Comparison of ENCODE assay signal across 8 cellular contexts in genomic region chr5:94618493-94619328, GRCh38. TPM values are rescaled to one million over a fixed set of nuclear protein-coding genes. Genes with fewer than 3 reads are reported as not detected.
A peak's percentile ranks its signal among the peaks of the same experiment; 100 is the strongest.
DNase-seq lines count a peak whose midpoint lies in the region; ATAC-seq and TF ChIP-seq lines count a peak whose summit lies in the region.

Gene KIAA0825, minus strand, starts transcription at chr5:94618604. Its CDS starts 81,478 bp downstream, at chr5:94537126.
Gene SLF1, plus strand, starts transcription at chr5:94618669. Its CDS starts 10,142 bp downstream, at chr5:94628811.

- H3K4me3 Mint-ChIP-seq in naive B cell, result peak within 1 kb of the TSS; percentile 94 to 99 (median 98)
- peak within 1 kb of the TSS; percentile 98 for H3K4me3 Mint-ChIP-seq in stimulated activated effector memory CD8-positive, alpha-beta T cell treated with anti-CD3 and anti-CD28 coated beads, Interleukin-12 subunit alpha, Interleukin-12 subunit beta, amount 100 ng/mL, for 72 hours

- CTCF ChIA-PET in Panc1 (lab: Charles Lee), result interaction anchor here (0.6 kb wide), 1 partner anchor 178 kb away, joined by 6 read pairs; no protein-coding TSS in a partner anchor

- H3K9me3 ChIP-seq in Panc1 (ENCODE audit: control insufficient read depth, insufficient read depth, low read depth, low read length), result no peaks in the 10 kb centered on the region

- H3K36me3 ChIP-seq in Panc1 (ENCODE audit: control insufficient read depth, insufficient read depth, low read length), result no peaks in the 10 kb centered on the region; the same call in 1 of the 2 replicates

- BruUV-seq in Panc1 (replicated peaks; lab: Mats Ljungman, UMichigan), result no TSS peak

- peak; percentile 87 for DNase-seq in DMS79 (lab: John Stamatoyannopoulos, UW)
- DNase-seq in KBM-7, result peak; percentile 92
- DNase-seq in Panc1 (ENCODE audit: low read depth, low spot score), result peak; percentile 79
- DNase-seq in activated T-helper 1 cell treated with Interleukin-2 at 50 U/mL for 16 hours (ENCODE audit: low read depth), result peak; percentile 75
- DNase-seq in fibroblast of gingiva (ENCODE audit: low read depth), result peak; percentile 79
- DNase-seq in naive B cell, result peak; percentile 77
- peak; percentile 71 to 91 for DNase-seq in stimulated activated effector memory CD8-positive, alpha-beta T cell treated with anti-CD3 and anti-CD28 coated beads, Interleukin-12 subunit alpha, Interleukin-12 subunit beta, amount 100 ng/mL, for 72 hours (ENCODE audit: low spot score in 2 of 2)

- TF ChIP-seq CTCF in Panc1 (IDR thresholded peaks at IDR 0.05), result no peak

- peaks cover 7% of the 10 kb centered on the region for H3K4me1 ChIP-seq in Panc1 (ENCODE audit: control insufficient read depth, insufficient read depth, low read length)

- H3K27ac Mint-ChIP-seq in naive B cell, result peak within 1 kb of the TSS; percentile 80 to 94 (median 91)
- H3K27ac Mint-ChIP-seq in stimulated activated effector memory CD8-positive, alpha-beta T cell treated with anti-CD3 and anti-CD28 coated beads, Interleukin-12 subunit alpha, Interleukin-12 subunit beta, amount 100 ng/mL, for 72 hours, result peak within 1 kb of the TSS; percentile 94

- H3K27ac ChIP-seq in Panc1 (ENCODE audit: low read length), result peak within 1 kb of the TSS; percentile 84

- H3K9me3 Mint-ChIP-seq in naive B cell, result no peaks in the 10 kb centered on the region
- H3K9me3 Mint-ChIP-seq in stimulated activated effector memory CD8-positive, alpha-beta T cell treated with anti-CD3 and anti-CD28 coated beads, Interleukin-12 subunit alpha, Interleukin-12 subunit beta, amount 100 ng/mL, for 72 hours, result no peaks in the 10 kb centered on the region

- in situ Hi-C loops in KBM-7 (cut with MboI; ENCODE audit: low pct_unique_long_range_greater_than_20kb, low sequenced_read_pairs), result no loop called here
- in situ Hi-C loops in Panc1 (cut with HindIII; ENCODE audit: low pct_unique_long_range_greater_than_20kb, low sequenced_read_pairs), result no loop called here

- H3K4me1 Mint-ChIP-seq in naive B cell, result peaks cover 23 to 39% (median 34%) of the 10 kb centered on the region in 3 donors
- peaks cover 32% of the 10 kb centered on the region for H3K4me1 Mint-ChIP-seq in stimulated activated effector memory CD8-positive, alpha-beta T cell treated with anti-CD3 and anti-CD28 coated beads, Interleukin-12 subunit alpha, Interleukin-12 subunit beta, amount 100 ng/mL, for 72 hours

- ATAC-seq in GM21723 (IDR thresholded peaks at IDR 0.05; ENCODE audit: unreplicated experiment) (peak; percentile 95), Panc1 (peak; percentile 99), naive B cell (ENCODE audit: low read depth in 2 of 2) (peak; percentile 93 to 95)
- peak; percentile 96 for ATAC-seq in stimulated activated effector memory CD8-positive, alpha-beta T cell treated with anti-CD3 and anti-CD28 coated beads, Interleukin-12 subunit alpha, Interleukin-12 subunit beta, amount 100 ng/mL, for 72 hours

- POLR2A ChIA-PET in Panc1 (lab: Charles Lee), result interaction anchor here (0.6 kb wide), 1 partner anchor 43 kb away, joined by 4 read pairs; no protein-coding TSS in a partner anchor

- intact Hi-C loops in Panc1 (cut with micrococcal nuclease; ENCODE audit: unreplicated experiment), result loop anchor here (2.0 to 5.0 kb wide), 2 partner anchors 74 to 120 kb away; no protein-coding TSS in a partner anchor

- H3K4me3 ChIP-seq in Panc1 (ENCODE audit: low read depth in 2 of 2, low read length in 2 of 2), result peak within 1 kb of the TSS; percentile 95 to 96

- no peaks in the 10 kb centered on the region for H3K27me3 Mint-ChIP-seq in naive B cell

- no peaks in the 10 kb centered on the region for H3K27me3 ChIP-seq in Panc1 (ENCODE audit: control insufficient read depth, insufficient read depth, low read length)

- no peaks in the 10 kb centered on the region for H3K36me3 Mint-ChIP-seq in naive B cell
- peaks cover 5% of the 10 kb centered on the region for H3K36me3 Mint-ChIP-seq in stimulated activated effector memory CD8-positive, alpha-beta T cell treated with anti-CD3 and anti-CD28 coated beads, Interleukin-12 subunit alpha, Interleukin-12 subunit beta, amount 100 ng/mL, for 72 hours

RNA-seq across cellular contexts. Expression of gene KIAA0825, which starts in this region (rescaled TPM):
- 1.6 TPM for total RNA-seq in Panc1 (2021; ENCODE audit: unreplicated experiment)
- polyA plus RNA-seq in Panc1 (2012; ENCODE audit: insufficient read length), result 0.58 TPM
- polyA plus RNA-seq in naive B cell (ENCODE audit: low read depth in 6 of 6), result 1 to 10 TPM; 1.3 to 3.0 (median 1.9) TPM

RNA-seq across cellular contexts. Expression of gene SLF1, which starts in this region (rescaled TPM):
- 9.7 TPM for total RNA-seq in Panc1 (2021; ENCODE audit: unreplicated experiment)
- 4.6 TPM for polyA plus RNA-seq in Panc1 (2012; ENCODE audit: insufficient read length)
- polyA plus RNA-seq in naive B cell (ENCODE audit: low read depth in 6 of 6), result 10 to 100 TPM; 12.2 to 16.1 (median 13.6) TPM

Comparison
In these comparisons a context has a peak if more than half of its experiments do, and no peak if none do; other contexts are left out.
1. Peak in every context shown above with its lines: DNase-seq, ATAC-seq, H3K4me3 ChIP-seq and H3K27ac ChIP-seq.